1 cellular context compared by ENCODE assay signal in genomic region chr6:116370717-116371383, GRCh38.
TF ChIP-seq lines count a peak whose summit lies in the region.

DSE (plus strand) TSS chr6:116370947; CDS start chr6:116399251, 28,304 bp downstream.

TF ChIP-seq in HEK293, 187 proteins besides CTCF, POLR2A, EP300 and RAD21 (continued from another document and continues in another):
- TF ChIP-seq ZNF366 (tag by site-specific recombination; conservative IDR thresholded peaks at IDR 0.05) (no peak; the same call in 1 of the 2 replicates), ZNF391 (tag by site-specific recombination; IDR thresholded peaks at IDR 0.05; ENCODE audit: borderline replicate concordance, low read depth) (no peak), ZNF785 (tag by site-specific recombination; IDR thresholded peaks at IDR 0.05) (no peak), ZNF791 (tag by site-specific recombination; IDR thresholded peaks at IDR 0.05) (no peak), ZNF792 (tag by site-specific recombination; IDR thresholded peaks at IDR 0.05) (no peak), ZNF473 (tag by site-specific recombination; IDR thresholded peaks at IDR 0.05) (no peak), SALL2 (tag by site-specific recombination; IDR thresholded peaks at IDR 0.05; ENCODE audit: borderline replicate concordance) (no peak), WT1 (tag by site-specific recombination; IDR thresholded peaks at IDR 0.05) (no peak), ZNF23 (tag by site-specific recombination; IDR thresholded peaks at IDR 0.05; ENCODE audit: borderline replicate concordance) (no peak), KLF9 (tag by site-specific recombination; IDR thresholded peaks at IDR 0.05; ENCODE audit: low read depth) (peak; percentile 64; the same call in 1 of the 2 replicates), ZBTB17 (tag by site-specific recombination; IDR thresholded peaks at IDR 0.05) (no peak), ZNF280C (tag by site-specific recombination; IDR thresholded peaks at IDR 0.05) (no peak), FEZF1 (tag by site-specific recombination; IDR thresholded peaks at IDR 0.05) (no peak), ZNF138 (tag by site-specific recombination; IDR thresholded peaks at IDR 0.05; ENCODE audit: borderline replicate concordance) (no peak), ZNF488 (tag by site-specific recombination; IDR thresholded peaks at IDR 0.05) (peak; percentile 13; the same call in 1 of the 2 replicates), ZNF624 (tag by site-specific recombination; IDR thresholded peaks at IDR 0.05) (no peak), ZSCAN5A (tag by site-specific recombination; IDR thresholded peaks at IDR 0.05) (peak; percentile 31; the same call in 1 of the 2 replicates), ZNF837 (tag by site-specific recombination; IDR thresholded peaks at IDR 0.05) (0 out of 2 replicates have a peak, but pooled peaks have one; percentile 17), KLF16 (tag by site-specific recombination; IDR thresholded peaks at IDR 0.05) (peak; percentile 46; the same call in 1 of the 2 replicates), HOXA7 (CRISPR knock-in tag; IDR thresholded peaks at IDR 0.05; ENCODE audit: borderline replicate concordance) (no peak), ZNF24 (tag by site-specific recombination; IDR thresholded peaks at IDR 0.05) (no peak), KLF7 (tag by site-specific recombination; IDR thresholded peaks at IDR 0.05; ENCODE audit: borderline replicate concordance) (no peak), ZXDB (tag by site-specific recombination; IDR thresholded peaks at IDR 0.05) (peak; percentile 37), ZNF202 (tag by site-specific recombination; IDR thresholded peaks at IDR 0.05; ENCODE audit: borderline replicate concordance) (no peak), ZNF2 (tag by site-specific recombination; IDR thresholded peaks at IDR 0.05) (no peak; the same call in 1 of the 2 replicates), ZNF544 (tag by site-specific recombination; IDR thresholded peaks at IDR 0.05) (no peak), YY1 (tag by site-specific recombination; IDR thresholded peaks at IDR 0.05) (peak; percentile 39; the same call in 1 of the 2 replicates), ZNF140 (tag by site-specific recombination; IDR thresholded peaks at IDR 0.05) (no peak), ZNF558 (tag by site-specific recombination; IDR thresholded peaks at IDR 0.05) (no peak), ZNF350 (tag by site-specific recombination; IDR thresholded peaks at IDR 0.05) (no peak), ZNF398 (tag by site-specific recombination; IDR thresholded peaks at IDR 0.05) (peak; percentile 98), GLIS2 (tag by site-specific recombination; IDR thresholded peaks at IDR 0.05) (peak; percentile 77), ZNF501 (tag by site-specific recombination; IDR thresholded peaks at IDR 0.05) (no peak), GLIS1 (tag by site-specific recombination; IDR thresholded peaks at IDR 0.05) (peak; percentile 38; the same call in 1 of the 2 replicates), ZNF221 (tag by site-specific recombination; IDR thresholded peaks at IDR 0.05; ENCODE audit: borderline replicate concordance) (no peak), PRDM6 (tag by site-specific recombination; IDR thresholded peaks at IDR 0.05) (no peak), PRDM1 (tag by site-specific recombination; IDR thresholded peaks at IDR 0.05) (no peak; the same call in 1 of the 2 replicates), ZNF157 (tag by site-specific recombination; IDR thresholded peaks at IDR 0.05) (no peak), ZNF354C (tag by site-specific recombination; IDR thresholded peaks at IDR 0.05; ENCODE audit: borderline replicate concordance, low read depth) (no peak), ZFP37 (tag by site-specific recombination; IDR thresholded peaks at IDR 0.05) (no peak), ZBTB11 (tag by site-specific recombination; conservative IDR thresholded peaks at IDR 0.05; ENCODE audit: low read depth) (no peak), ZNF777 (tag by site-specific recombination; IDR thresholded peaks at IDR 0.05; ENCODE audit: borderline replicate concordance) (no peak), ZNF843 (tag by site-specific recombination; IDR thresholded peaks at IDR 0.05) (no peak), ZNF660 (tag by site-specific recombination; IDR thresholded peaks at IDR 0.05) (0 out of 2 replicates have a peak, but pooled peaks have one; percentile 11), ZNF266 (tag by site-specific recombination; IDR thresholded peaks at IDR 0.05; ENCODE audit: low read depth) (no peak)
- TF ChIP-seq, protein P1, sequence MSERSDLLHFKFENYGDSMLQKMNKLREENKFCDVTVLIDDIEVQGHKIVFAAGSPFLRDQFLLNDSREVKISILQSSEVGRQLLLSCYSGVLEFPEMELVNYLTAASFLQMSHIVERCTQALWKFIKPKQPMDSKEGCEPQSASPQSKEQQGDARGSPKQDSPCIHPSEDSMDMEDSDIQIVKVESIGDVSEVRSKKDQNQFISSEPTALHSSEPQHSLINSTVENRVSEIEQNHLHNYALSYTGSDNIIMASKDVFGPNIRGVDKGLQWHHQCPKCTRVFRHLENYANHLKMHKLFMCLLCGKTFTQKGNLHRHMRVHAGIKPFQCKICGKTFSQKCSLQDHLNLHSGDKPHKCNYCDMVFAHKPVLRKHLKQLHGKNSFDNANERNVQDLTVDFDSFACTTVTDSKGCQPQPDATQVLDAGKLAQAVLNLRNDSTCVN (tag by site-specific recombination; optimal IDR thresholded peaks at IDR 0.05): peak; percentile 100
- TF ChIP-seq, protein P2, sequence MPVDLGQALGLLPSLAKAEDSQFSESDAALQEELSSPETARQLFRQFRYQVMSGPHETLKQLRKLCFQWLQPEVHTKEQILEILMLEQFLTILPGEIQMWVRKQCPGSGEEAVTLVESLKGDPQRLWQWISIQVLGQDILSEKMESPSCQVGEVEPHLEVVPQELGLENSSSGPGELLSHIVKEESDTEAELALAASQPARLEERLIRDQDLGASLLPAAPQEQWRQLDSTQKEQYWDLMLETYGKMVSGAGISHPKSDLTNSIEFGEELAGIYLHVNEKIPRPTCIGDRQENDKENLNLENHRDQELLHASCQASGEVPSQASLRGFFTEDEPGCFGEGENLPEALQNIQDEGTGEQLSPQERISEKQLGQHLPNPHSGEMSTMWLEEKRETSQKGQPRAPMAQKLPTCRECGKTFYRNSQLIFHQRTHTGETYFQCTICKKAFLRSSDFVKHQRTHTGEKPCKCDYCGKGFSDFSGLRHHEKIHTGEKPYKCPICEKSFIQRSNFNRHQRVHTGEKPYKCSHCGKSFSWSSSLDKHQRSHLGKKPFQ (tag by site-specific recombination; IDR thresholded peaks at IDR 0.05): no peak; the same call in 1 of the 2 replicates
- TF ChIP-seq, protein P3, sequence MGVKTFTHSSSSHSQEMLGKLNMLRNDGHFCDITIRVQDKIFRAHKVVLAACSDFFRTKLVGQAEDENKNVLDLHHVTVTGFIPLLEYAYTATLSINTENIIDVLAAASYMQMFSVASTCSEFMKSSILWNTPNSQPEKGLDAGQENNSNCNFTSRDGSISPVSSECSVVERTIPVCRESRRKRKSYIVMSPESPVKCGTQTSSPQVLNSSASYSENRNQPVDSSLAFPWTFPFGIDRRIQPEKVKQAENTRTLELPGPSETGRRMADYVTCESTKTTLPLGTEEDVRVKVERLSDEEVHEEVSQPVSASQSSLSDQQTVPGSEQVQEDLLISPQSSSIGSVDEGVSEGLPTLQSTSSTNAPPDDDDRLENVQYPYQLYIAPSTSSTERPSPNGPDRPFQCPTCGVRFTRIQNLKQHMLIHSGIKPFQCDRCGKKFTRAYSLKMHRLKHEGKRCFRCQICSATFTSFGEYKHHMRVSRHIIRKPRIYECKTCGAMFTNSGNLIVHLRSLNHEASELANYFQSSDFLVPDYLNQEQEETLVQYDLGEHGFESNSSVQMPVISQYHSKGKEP (tag by site-specific recombination; IDR thresholded peaks at IDR 0.05): peak; percentile 50; the same call in 1 of the 2 replicates
